ENCODE assay signal across 12 cellular contexts in genomic region chr20:10077081-10077471, GRCh38. TPM values are rescaled to one million over a fixed set of nuclear protein-coding genes. Genes with fewer than 3 reads are reported as not detected.
DNase-seq lines count a peak whose midpoint lies in the region; ATAC-seq and TF ChIP-seq lines count a peak whose summit lies in the region.
"Had no signal": no experiment of that assay in that cellular context is flagged by ENCODE, and none has a peak within 500 bp of the region (broad histone marks: within the 10 kb centered on the region; RNA-seq: fewer than 3 reads in every experiment).

No MANE protein-coding gene starts in this region.

- peaks cover 3 to 6% of the 10 kb centered on the region in 2 donors for H3K9me3 Mint-ChIP-seq in stimulated activated naive B cell treated with anti-CD40 and anti-IgM and Interleukin-4, amounts not matched to agents 10 μg/mL and 1 μg/mL and 100 μg/mL, for 72 hours
- H3K9me3 Mint-ChIP-seq: natural killer cell had no signal

- H3K27me3 ChIP-seq in kidney epithelial cell (ENCODE audit: control insufficient read depth, insufficient read depth, low read length): no peaks in the 10 kb centered on the region

- DNase-seq in AG10803 (ENCODE audit: low read depth): no peak
- DNase-seq in GM10266 (ENCODE audit: extremely low spot score): no peak
- DNase-seq in kidney epithelial cell (ENCODE audit: low read depth): no peak
- DNase-seq in stimulated activated naive B cell treated with anti-CD40 and anti-IgM and Interleukin-4, amounts not matched to agents 10 μg/mL and 1 μg/mL and 100 μg/mL, for 72 hours: no peak
- DNase-seq in foreskin melanocyte: no peak
- no peak for DNase-seq in NCI-H345 (lab: John Stamatoyannopoulos, UW)
- DNase-seq: activated CD4-positive, CD25-positive, alpha-beta regulatory T cell; GF-D8; KG1; natural killer cell had no signal

- peaks cover 33 to 45% of the 10 kb centered on the region in 2 donors for H3K27me3 Mint-ChIP-seq in stimulated activated naive B cell treated with anti-CD40 and anti-IgM and Interleukin-4, amounts not matched to agents 10 μg/mL and 1 μg/mL and 100 μg/mL, for 72 hours

- no peak overlapping the region for H3K4me3 ChIP-seq in AG10803 (ENCODE audit: low read length)
- no peak overlapping the region for H3K4me3 ChIP-seq in kidney epithelial cell (ENCODE audit: low read depth, low read length)

- H3K4me3 Mint-ChIP-seq in stimulated activated naive B cell treated with anti-CD40 and anti-IgM and Interleukin-4, amounts not matched to agents 10 μg/mL and 1 μg/mL and 100 μg/mL, for 72 hours: no peak overlapping the region
- H3K4me3 Mint-ChIP-seq: natural killer cell had no signal

- peaks cover 8 to 10% of the 10 kb centered on the region in 2 donors for H3K4me1 Mint-ChIP-seq in stimulated activated naive B cell treated with anti-CD40 and anti-IgM and Interleukin-4, amounts not matched to agents 10 μg/mL and 1 μg/mL and 100 μg/mL, for 72 hours
- H3K4me1 Mint-ChIP-seq: natural killer cell had no signal

- TF ChIP-seq CTCF in AG10803 (conservative IDR thresholded peaks at IDR 0.05; ENCODE audit: low read length) (peak; percentile 12; the same call in 1 of the 2 replicates), GM10266 (IDR thresholded peaks at IDR 0.05; ENCODE audit: control insufficient read depth, insufficient read depth, low read depth, missing control alignments) (peak; percentile 18), VCaP (conservative IDR thresholded peaks at IDR 0.05) (peak; percentile 51), kidney epithelial cell (IDR thresholded peaks at IDR 0.05; ENCODE audit: insufficient read depth, low read length, poor library complexity, severe bottlenecking) (peak; percentile 47)

- no peak for ATAC-seq in stimulated activated naive B cell treated with anti-CD40 and anti-IgM and Interleukin-4, amounts not matched to agents 10 μg/mL and 1 μg/mL and 100 μg/mL, for 72 hours (replicated peaks)
- ATAC-seq in HG02970 (IDR thresholded peaks at IDR 0.05; ENCODE audit: low FRiP score, unreplicated experiment): no peak
- ATAC-seq: natural killer cell had no signal

- H3K36me3 Mint-ChIP-seq in stimulated activated naive B cell treated with anti-CD40 and anti-IgM and Interleukin-4, amounts not matched to agents 10 μg/mL and 1 μg/mL and 100 μg/mL, for 72 hours: peaks cover 0 to 1% of the 10 kb centered on the region in 2 donors
- H3K36me3 Mint-ChIP-seq: natural killer cell had no signal

- H3K27ac Mint-ChIP-seq in stimulated activated naive B cell treated with anti-CD40 and anti-IgM and Interleukin-4, amounts not matched to agents 10 μg/mL and 1 μg/mL and 100 μg/mL, for 72 hours: no peak overlapping the region
- H3K27ac Mint-ChIP-seq: natural killer cell had no signal

- no peaks in the 10 kb centered on the region for H3K36me3 ChIP-seq in kidney epithelial cell (ENCODE audit: control insufficient read depth, insufficient read depth, low read length)

- H3K27ac ChIP-seq in VCaP: peak overlapping the region; percentile 81

RNA-seq across cellular contexts. Expression of gene ANKEF1, which starts 42.3 kb away (rescaled TPM):
- 7.6 and 8.2 TPM in 2 replicates for total RNA-seq in kidney epithelial cell
